Comparison of ENCODE assay signal across 9 cellular contexts in genomic region chr15:88705769-88706165, GRCh38.
DNase-seq lines count a peak whose midpoint lies in the region; ATAC-seq lines count a peak whose summit lies in the region.
"Had no signal": no experiment of that assay in that cellular context is flagged by ENCODE, and none has a peak within 500 bp of the region (broad histone marks: within the 10 kb centered on the region; RNA-seq: fewer than 3 reads in every experiment).

No MANE protein-coding gene starts in this region.

- H3K4me3 ChIP-seq in GM23248: peak overlapping the region; percentile 67
- peak overlapping the region; percentile 62 for H3K4me3 ChIP-seq in iPS-18a (ENCODE audit: low read length)
- H3K4me3 ChIP-seq in skeletal muscle satellite cell (ENCODE audit: low read length): peak overlapping the region; percentile 63

- 0 out of 2 replicates have a peak overlapping the region, but pooled peaks have one; percentile 25 for H3K9ac ChIP-seq in GM23248
- H3K9ac ChIP-seq in iPS-18a (ENCODE audit: low read length): no peak overlapping the region
- peak overlapping the region; percentile 79 for H3K9ac ChIP-seq in skeletal muscle satellite cell (ENCODE audit: low read depth, low read length)

- H3K27ac ChIP-seq in GM23248 (no peak overlapping the region), iPS-18a (ENCODE audit: low read length) (no peak overlapping the region)

- no peaks in the 10 kb centered on the region for H4K20me1 ChIP-seq in GM23248 (ENCODE audit: insufficient read depth)

- 0 out of 2 replicates have a peak, but pooled peaks cover 4% of the 10 kb centered on the region for H3F3A ChIP-seq in GM23248 (ENCODE audit: insufficient read depth)

- H3K27me3 ChIP-seq in GM23248 (replicated peaks; ENCODE audit: insufficient read depth): peaks cover 22% of the 10 kb centered on the region
- H3K27me3 ChIP-seq in iPS-18a (ENCODE audit: control insufficient read depth, insufficient read depth, low read length): peaks cover 36% of the 10 kb centered on the region
- H3K27me3 ChIP-seq in skeletal muscle satellite cell (ENCODE audit: control insufficient read depth, insufficient read depth, low read length): peaks cover 3% of the 10 kb centered on the region

- peak overlapping the region; percentile 81 for H2AFZ ChIP-seq in GM23248

- ATAC-seq in GM18870 (IDR thresholded peaks at IDR 0.05; ENCODE audit: unreplicated experiment) (no peak), GM18873 (IDR thresholded peaks at IDR 0.05; ENCODE audit: low FRiP score, unreplicated experiment) (no peak), HG03039 (IDR thresholded peaks at IDR 0.05; ENCODE audit: unreplicated experiment) (no peak)

- no peaks in the 10 kb centered on the region for H3K9me3 Mint-ChIP-seq in activated naive CD8-positive, alpha-beta T cell (ENCODE audit: low read depth)

- in situ Hi-C loops in GM23248 (cut with MboI): no loop called here

- no peak for DNase-seq in GM23248
- DNase-seq in NCI-H2029 (lab: John Stamatoyannopoulos, UW): no peak
- DNase-seq: GOT3 had no signal

- H3K4me1 Mint-ChIP-seq in activated naive CD8-positive, alpha-beta T cell (ENCODE audit: low read depth): peaks cover 15% of the 10 kb centered on the region

- no peaks in the 10 kb centered on the region for H3K36me3 Mint-ChIP-seq in activated naive CD8-positive, alpha-beta T cell

- no peak overlapping the region for H3K27ac Mint-ChIP-seq in activated naive CD8-positive, alpha-beta T cell

- H3K4me1 ChIP-seq in GM23248 (ENCODE audit: insufficient read depth): peaks cover 16% of the 10 kb centered on the region
- H3K4me1 ChIP-seq in iPS-18a (ENCODE audit: control insufficient read depth, low read depth, low read length): no peaks in the 10 kb centered on the region
- peaks cover 18% of the 10 kb centered on the region for H3K4me1 ChIP-seq in skeletal muscle satellite cell (ENCODE audit: control insufficient read depth, insufficient read depth, low read length)

- peaks cover 26% of the 10 kb centered on the region for H3K27me3 Mint-ChIP-seq in activated naive CD8-positive, alpha-beta T cell

- H3K36me3 ChIP-seq in GM23248 (ENCODE audit: low read depth): no peaks in the 10 kb centered on the region
- no peaks in the 10 kb centered on the region for H3K36me3 ChIP-seq in iPS-18a (ENCODE audit: control insufficient read depth, low read depth, low read length)
- no peaks in the 10 kb centered on the region for H3K36me3 ChIP-seq in skeletal muscle satellite cell (ENCODE audit: insufficient read depth, low read length)

- H3K79me2 ChIP-seq in GM23248 (ENCODE audit: insufficient read depth): no peaks in the 10 kb centered on the region

- no peaks in the 10 kb centered on the region for H3K9me2 ChIP-seq in GM23248 (ENCODE audit: insufficient read depth)

- WGBS in GM23248 (ENCODE audit: low coverage in 1 of 2, low lambda C conversion rate in 2 of 2, missing lambda C conversion rate in 2 of 2), 2 experiments: 73 to 82% methylated on average over 10 to 11 of the region's 11 CpGs

- no peaks in the 10 kb centered on the region for H3K9me3 ChIP-seq in GM23248 (ENCODE audit: low read depth)
- H3K9me3 ChIP-seq in iPS-18a (ENCODE audit: control insufficient read depth, low read depth, low read length): no peaks in the 10 kb centered on the region
- no peaks in the 10 kb centered on the region for H3K9me3 ChIP-seq in skeletal muscle satellite cell (replicated peaks; ENCODE audit: low read length)

- H3K4me2 ChIP-seq in GM23248 (ENCODE audit: unreplicated experiment) (peak overlapping the region; percentile 73), skeletal muscle satellite cell (ENCODE audit: low read length) (peak overlapping the region; percentile 83)

- H3K4me3 Mint-ChIP-seq in activated naive CD8-positive, alpha-beta T cell: peak overlapping the region; percentile 51
